In genomic region chr5:168046163-168046562, GRCh38 we compare ENCODE assay signal across 18 cellular contexts.
"Had no signal": no experiment of that assay in that cellular context is flagged by ENCODE, and none has a peak within 500 bp of the region (broad histone marks: within the 10 kb centered on the region; RNA-seq: fewer than 3 reads in every experiment).

No MANE protein-coding gene starts in this region.

- H3K4me3 ChIP-seq: SJSA1, SK-N-MC had no signal

- H3K9me3 ChIP-seq: SJSA1 had no signal

- H3K27ac ChIP-seq: SJSA1, SK-N-MC had no signal

- H3K27me3 ChIP-seq: SJSA1 had no signal

- DNase-seq: KBM-7, MV-4-11, NCI-H1048, NCI-H1105, NCI-H1436, NCI-H1694 treated with DMSO at 0.1 percent for 48 hours, NCI-H1930, NCI-H2081, NCI-H2107, NCI-H2227 treated with DMSO at 0.1 percent for 48 hours, NCI-H524, NCI-H526 treated with DMSO at 0.1 percent for 48 hours, NCI-H774, Right ventricle myocardium superior, RPMI8226, SIG-M5 had no signal
